1 cellular context compared by ENCODE assay signal in the genomic region with DNA sequence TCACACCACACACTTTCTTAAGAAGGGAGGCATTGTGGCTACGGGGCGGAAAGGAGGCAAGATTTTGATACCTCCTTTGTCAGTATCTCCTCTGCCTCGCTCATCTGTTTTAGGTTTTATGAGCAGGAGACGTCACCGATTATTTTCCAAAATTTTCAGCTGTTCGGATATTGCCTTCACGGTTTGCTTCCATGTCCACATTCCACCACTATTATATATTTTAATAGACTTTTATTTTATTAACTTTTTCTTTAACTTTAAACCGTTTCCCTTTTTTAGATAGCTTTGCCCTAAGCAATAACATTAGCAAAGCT.
TF ChIP-seq lines count a peak whose summit lies in the region.

No MANE protein-coding gene starts in this region.

TF ChIP-seq in K562, 482 proteins besides CTCF, POLR2A, EP300 and RAD21 (continued from another document and continues in another):
- TF ChIP-seq, protein P1, sequence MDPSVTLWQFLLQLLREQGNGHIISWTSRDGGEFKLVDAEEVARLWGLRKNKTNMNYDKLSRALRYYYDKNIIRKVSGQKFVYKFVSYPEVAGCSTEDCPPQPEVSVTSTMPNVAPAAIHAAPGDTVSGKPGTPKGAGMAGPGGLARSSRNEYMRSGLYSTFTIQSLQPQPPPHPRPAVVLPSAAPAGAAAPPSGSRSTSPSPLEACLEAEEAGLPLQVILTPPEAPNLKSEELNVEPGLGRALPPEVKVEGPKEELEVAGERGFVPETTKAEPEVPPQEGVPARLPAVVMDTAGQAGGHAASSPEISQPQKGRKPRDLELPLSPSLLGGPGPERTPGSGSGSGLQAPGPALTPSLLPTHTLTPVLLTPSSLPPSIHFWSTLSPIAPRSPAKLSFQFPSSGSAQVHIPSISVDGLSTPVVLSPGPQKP (CRISPR knock-in tag; IDR thresholded peaks at IDR 0.05) = no peak
- TF ChIP-seq, protein P2, sequence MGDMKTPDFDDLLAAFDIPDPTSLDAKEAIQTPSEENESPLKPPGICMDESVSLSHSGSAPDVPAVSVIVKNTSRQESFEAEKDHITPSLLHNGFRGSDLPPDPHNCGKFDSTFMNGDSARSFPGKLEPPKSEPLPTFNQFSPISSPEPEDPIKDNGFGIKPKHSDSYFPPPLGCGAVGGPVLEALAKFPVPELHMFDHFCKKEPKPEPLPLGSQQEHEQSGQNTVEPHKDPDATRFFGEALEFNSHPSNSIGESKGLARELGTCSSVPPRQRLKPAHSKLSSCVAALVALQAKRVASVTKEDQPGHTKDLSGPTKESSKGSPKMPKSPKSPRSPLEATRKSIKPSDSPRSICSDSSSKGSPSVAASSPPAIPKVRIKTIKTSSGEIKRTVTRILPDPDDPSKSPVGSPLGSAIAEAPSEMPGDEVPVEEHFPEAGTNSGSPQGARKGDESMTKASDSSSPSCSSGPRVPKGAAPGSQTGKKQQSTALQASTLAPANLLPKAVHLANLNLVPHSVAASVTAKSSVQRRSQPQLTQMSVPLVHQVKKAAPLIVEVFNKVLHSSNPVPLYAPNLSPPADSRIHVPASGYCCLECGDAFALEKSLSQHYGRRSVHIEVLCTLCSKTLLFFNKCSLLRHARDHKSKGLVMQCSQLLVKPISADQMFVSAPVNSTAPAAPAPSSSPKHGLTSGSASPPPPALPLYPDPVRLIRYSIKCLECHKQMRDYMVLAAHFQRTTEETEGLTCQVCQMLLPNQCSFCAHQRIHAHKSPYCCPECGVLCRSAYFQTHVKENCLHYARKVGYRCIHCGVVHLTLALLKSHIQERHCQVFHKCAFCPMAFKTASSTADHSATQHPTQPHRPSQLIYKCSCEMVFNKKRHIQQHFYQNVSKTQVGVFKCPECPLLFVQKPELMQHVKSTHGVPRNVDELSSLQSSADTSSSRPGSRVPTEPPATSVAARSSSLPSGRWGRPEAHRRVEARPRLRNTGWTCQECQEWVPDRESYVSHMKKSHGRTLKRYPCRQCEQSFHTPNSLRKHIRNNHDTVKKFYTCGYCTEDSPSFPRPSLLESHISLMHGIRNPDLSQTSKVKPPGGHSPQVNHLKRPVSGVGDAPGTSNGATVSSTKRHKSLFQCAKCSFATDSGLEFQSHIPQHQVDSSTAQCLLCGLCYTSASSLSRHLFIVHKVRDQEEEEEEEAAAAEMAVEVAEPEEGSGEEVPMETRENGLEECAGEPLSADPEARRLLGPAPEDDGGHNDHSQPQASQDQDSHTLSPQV (IDR thresholded peaks at IDR 0.05) = peak; percentile 8; the same call in 1 of the 2 replicates
- TF ChIP-seq EP400 (IDR thresholded peaks at IDR 0.05) (no peak), ZNF589 (CRISPR knock-in tag; IDR thresholded peaks at IDR 0.05; ENCODE audit: low read depth) (no peak), TAL1 (IDR thresholded peaks at IDR 0.05) (no peak), BRD9 (IDR thresholded peaks at IDR 0.05; ENCODE audit: low read depth, partially characterized antibody) (peak; percentile 74), LEF1 (IDR thresholded peaks at IDR 0.05) (no peak), ZNF324 (CRISPR knock-in tag; IDR thresholded peaks at IDR 0.05) (0 out of 2 replicates have a peak, but pooled peaks have one; percentile 4), ZNF121 (CRISPR knock-in tag; conservative IDR thresholded peaks at IDR 0.05) (no peak), ZBTB1 (CRISPR knock-in tag; IDR thresholded peaks at IDR 0.05; ENCODE audit: borderline replicate concordance, low read depth) (no peak), ETS2 (tag; IDR thresholded peaks at IDR 0.05; ENCODE audit: borderline replicate concordance, poor library complexity, severe bottlenecking) (no peak), SAP30 (IDR thresholded peaks at IDR 0.05; ENCODE audit: borderline replicate concordance, insufficient read depth, low read depth, low read length, poor library complexity, severe bottlenecking) (peak; percentile 11), ATF1 (CRISPR knock-in tag; IDR thresholded peaks at IDR 0.05) (no peak), ATF1 (tag; IDR thresholded peaks at IDR 0.05) (no peak), NFATC3 (IDR thresholded peaks at IDR 0.05) (0 out of 2 replicates have a peak, but pooled peaks have one; percentile 74), HCFC1 (IDR thresholded peaks at IDR 0.05; ENCODE audit: low read depth, low read length) (no peak), YBX1 (IDR thresholded peaks at IDR 0.05) (no peak), JUNB (CRISPR knock-in tag; conservative IDR thresholded peaks at IDR 0.05) (no peak), ZNF146 (CRISPR knock-in tag; IDR thresholded peaks at IDR 0.05; ENCODE audit: unreplicated experiment) (no peak), MXI1 (IDR thresholded peaks at IDR 0.05; ENCODE audit: low read depth, low read length) (no peak), EWSR1 (IDR thresholded peaks at IDR 0.05; ENCODE audit: borderline replicate concordance, low read depth, partially characterized antibody) (no peak), NBN (IDR thresholded peaks at IDR 0.05; ENCODE audit: low read depth) (peak; percentile 14; the same call in 1 of the 2 replicates), LCOR (CRISPR knock-in tag; IDR thresholded peaks at IDR 0.05) (no peak), MTF1 (CRISPR knock-in tag; IDR thresholded peaks at IDR 0.05; ENCODE audit: borderline replicate concordance) (no peak), ZNF436 (CRISPR knock-in tag; IDR thresholded peaks at IDR 0.05) (no peak), RBM34 (IDR thresholded peaks at IDR 0.05; ENCODE audit: borderline replicate concordance, insufficient read depth, low read length) (no peak), E2F3 (CRISPR knock-in tag; IDR thresholded peaks at IDR 0.05) (no peak), KHSRP (IDR thresholded peaks at IDR 0.05) (no peak), ELF2 (CRISPR knock-in tag; IDR thresholded peaks at IDR 0.05) (no peak)
- TF ChIP-seq, protein P3, sequence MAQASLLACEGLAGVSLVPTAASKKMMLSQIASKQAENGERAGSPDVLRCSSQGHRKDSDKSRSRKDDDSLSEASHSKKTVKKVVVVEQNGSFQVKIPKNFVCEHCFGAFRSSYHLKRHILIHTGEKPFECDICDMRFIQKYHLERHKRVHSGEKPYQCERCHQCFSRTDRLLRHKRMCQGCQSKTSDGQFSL (CRISPR knock-in tag; IDR thresholded peaks at IDR 0.05) = 0 out of 2 replicates have a peak, but pooled peaks have one; percentile 3
- TF ChIP-seq, protein P3 (tag; IDR thresholded peaks at IDR 0.05) = no peak
- TF ChIP-seq, protein P4, sequence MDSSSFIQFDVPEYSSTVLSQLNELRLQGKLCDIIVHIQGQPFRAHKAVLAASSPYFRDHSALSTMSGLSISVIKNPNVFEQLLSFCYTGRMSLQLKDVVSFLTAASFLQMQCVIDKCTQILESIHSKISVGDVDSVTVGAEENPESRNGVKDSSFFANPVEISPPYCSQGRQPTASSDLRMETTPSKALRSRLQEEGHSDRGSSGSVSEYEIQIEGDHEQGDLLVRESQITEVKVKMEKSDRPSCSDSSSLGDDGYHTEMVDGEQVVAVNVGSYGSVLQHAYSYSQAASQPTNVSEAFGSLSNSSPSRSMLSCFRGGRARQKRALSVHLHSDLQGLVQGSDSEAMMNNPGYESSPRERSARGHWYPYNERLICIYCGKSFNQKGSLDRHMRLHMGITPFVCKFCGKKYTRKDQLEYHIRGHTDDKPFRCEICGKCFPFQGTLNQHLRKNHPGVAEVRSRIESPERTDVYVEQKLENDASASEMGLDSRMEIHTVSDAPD (CRISPR knock-in tag; IDR thresholded peaks at IDR 0.05) = no peak
- TF ChIP-seq, protein P5, sequence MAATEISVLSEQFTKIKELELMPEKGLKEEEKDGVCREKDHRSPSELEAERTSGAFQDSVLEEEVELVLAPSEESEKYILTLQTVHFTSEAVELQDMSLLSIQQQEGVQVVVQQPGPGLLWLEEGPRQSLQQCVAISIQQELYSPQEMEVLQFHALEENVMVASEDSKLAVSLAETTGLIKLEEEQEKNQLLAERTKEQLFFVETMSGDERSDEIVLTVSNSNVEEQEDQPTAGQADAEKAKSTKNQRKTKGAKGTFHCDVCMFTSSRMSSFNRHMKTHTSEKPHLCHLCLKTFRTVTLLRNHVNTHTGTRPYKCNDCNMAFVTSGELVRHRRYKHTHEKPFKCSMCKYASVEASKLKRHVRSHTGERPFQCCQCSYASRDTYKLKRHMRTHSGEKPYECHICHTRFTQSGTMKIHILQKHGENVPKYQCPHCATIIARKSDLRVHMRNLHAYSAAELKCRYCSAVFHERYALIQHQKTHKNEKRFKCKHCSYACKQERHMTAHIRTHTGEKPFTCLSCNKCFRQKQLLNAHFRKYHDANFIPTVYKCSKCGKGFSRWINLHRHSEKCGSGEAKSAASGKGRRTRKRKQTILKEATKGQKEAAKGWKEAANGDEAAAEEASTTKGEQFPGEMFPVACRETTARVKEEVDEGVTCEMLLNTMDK (IDR thresholded peaks at IDR 0.05; ENCODE audit: borderline replicate concordance, insufficient read depth, low read depth, low read length, poor library complexity, severe bottlenecking) = no peak
- TF ChIP-seq, protein P6, sequence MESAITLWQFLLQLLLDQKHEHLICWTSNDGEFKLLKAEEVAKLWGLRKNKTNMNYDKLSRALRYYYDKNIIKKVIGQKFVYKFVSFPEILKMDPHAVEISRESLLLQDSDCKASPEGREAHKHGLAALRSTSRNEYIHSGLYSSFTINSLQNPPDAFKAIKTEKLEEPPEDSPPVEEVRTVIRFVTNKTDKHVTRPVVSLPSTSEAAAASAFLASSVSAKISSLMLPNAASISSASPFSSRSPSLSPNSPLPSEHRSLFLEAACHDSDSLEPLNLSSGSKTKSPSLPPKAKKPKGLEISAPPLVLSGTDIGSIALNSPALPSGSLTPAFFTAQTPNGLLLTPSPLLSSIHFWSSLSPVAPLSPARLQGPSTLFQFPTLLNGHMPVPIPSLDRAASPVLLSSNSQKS (CRISPR knock-in tag; IDR thresholded peaks at IDR 0.05) = 0 out of 2 replicates have a peak, but pooled peaks have one; percentile 30
- TF ChIP-seq, protein P7, sequence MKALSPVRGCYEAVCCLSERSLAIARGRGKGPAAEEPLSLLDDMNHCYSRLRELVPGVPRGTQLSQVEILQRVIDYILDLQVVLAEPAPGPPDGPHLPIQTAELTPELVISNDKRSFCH (CRISPR knock-in tag; IDR thresholded peaks at IDR 0.05) = no peak
- TF ChIP-seq, protein P7 (tag; IDR thresholded peaks at IDR 0.05) = no peak; the same call in none of the 2 replicates
- TF ChIP-seq, protein P8, sequence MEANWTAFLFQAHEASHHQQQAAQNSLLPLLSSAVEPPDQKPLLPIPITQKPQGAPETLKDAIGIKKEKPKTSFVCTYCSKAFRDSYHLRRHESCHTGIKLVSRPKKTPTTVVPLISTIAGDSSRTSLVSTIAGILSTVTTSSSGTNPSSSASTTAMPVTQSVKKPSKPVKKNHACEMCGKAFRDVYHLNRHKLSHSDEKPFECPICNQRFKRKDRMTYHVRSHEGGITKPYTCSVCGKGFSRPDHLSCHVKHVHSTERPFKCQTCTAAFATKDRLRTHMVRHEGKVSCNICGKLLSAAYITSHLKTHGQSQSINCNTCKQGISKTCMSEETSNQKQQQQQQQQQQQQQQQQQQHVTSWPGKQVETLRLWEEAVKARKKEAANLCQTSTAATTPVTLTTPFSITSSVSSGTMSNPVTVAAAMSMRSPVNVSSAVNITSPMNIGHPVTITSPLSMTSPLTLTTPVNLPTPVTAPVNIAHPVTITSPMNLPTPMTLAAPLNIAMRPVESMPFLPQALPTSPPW (CRISPR knock-in tag; IDR thresholded peaks at IDR 0.05) = no peak; the same call in 1 of the 2 replicates
- TF ChIP-seq, protein P9, sequence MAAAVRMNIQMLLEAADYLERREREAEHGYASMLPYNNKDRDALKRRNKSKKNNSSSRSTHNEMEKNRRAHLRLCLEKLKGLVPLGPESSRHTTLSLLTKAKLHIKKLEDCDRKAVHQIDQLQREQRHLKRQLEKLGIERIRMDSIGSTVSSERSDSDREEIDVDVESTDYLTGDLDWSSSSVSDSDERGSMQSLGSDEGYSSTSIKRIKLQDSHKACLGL (CRISPR knock-in tag; IDR thresholded peaks at IDR 0.05; ENCODE audit: borderline replicate concordance, poor library complexity, severe bottlenecking) = no peak
- TF ChIP-seq, protein P10, sequence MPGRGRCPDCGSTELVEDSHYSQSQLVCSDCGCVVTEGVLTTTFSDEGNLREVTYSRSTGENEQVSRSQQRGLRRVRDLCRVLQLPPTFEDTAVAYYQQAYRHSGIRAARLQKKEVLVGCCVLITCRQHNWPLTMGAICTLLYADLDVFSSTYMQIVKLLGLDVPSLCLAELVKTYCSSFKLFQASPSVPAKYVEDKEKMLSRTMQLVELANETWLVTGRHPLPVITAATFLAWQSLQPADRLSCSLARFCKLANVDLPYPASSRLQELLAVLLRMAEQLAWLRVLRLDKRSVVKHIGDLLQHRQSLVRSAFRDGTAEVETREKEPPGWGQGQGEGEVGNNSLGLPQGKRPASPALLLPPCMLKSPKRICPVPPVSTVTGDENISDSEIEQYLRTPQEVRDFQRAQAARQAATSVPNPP (IDR thresholded peaks at IDR 0.05; ENCODE audit: borderline replicate concordance, insufficient read depth, insufficient read length) = no peak
- TF ChIP-seq, protein P11, sequence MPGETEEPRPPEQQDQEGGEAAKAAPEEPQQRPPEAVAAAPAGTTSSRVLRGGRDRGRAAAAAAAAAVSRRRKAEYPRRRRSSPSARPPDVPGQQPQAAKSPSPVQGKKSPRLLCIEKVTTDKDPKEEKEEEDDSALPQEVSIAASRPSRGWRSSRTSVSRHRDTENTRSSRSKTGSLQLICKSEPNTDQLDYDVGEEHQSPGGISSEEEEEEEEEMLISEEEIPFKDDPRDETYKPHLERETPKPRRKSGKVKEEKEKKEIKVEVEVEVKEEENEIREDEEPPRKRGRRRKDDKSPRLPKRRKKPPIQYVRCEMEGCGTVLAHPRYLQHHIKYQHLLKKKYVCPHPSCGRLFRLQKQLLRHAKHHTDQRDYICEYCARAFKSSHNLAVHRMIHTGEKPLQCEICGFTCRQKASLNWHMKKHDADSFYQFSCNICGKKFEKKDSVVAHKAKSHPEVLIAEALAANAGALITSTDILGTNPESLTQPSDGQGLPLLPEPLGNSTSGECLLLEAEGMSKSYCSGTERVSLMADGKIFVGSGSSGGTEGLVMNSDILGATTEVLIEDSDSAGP (CRISPR knock-in tag; IDR thresholded peaks at IDR 0.05) = no peak
- TF ChIP-seq, protein P12, sequence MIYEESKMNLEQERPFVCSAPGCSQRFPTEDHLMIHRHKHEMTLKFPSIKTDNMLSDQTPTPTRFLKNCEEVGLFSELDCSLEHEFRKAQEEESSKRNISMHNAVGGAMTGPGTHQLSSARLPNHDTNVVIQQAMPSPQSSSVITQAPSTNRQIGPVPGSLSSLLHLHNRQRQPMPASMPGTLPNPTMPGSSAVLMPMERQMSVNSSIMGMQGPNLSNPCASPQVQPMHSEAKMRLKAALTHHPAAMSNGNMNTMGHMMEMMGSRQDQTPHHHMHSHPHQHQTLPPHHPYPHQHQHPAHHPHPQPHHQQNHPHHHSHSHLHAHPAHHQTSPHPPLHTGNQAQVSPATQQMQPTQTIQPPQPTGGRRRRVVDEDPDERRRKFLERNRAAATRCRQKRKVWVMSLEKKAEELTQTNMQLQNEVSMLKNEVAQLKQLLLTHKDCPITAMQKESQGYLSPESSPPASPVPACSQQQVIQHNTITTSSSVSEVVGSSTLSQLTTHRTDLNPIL (CRISPR knock-in tag; IDR thresholded peaks at IDR 0.05) = no peak
